9 cellular contexts compared by ENCODE assay signal in genomic region chr5:125409101-125409495, GRCh38.
DNase-seq lines count a peak whose midpoint lies in the region; ATAC-seq and TF ChIP-seq lines count a peak whose summit lies in the region.
"Had no signal": no experiment of that assay in that cellular context is flagged by ENCODE, and none has a peak within 500 bp of the region (broad histone marks: within the 10 kb centered on the region; RNA-seq: fewer than 3 reads in every experiment).

No MANE protein-coding gene starts in this region.

- H3K9me3 Mint-ChIP-seq in brain = peaks cover 0 to 25% (median 3%) of the 10 kb centered on the region in 5 experiments

- peaks cover 3% of the 10 kb centered on the region for H3K36me3 Mint-ChIP-seq in brain

- no peaks in the 10 kb centered on the region for H3K36me3 ChIP-seq in ACC112 (ENCODE audit: insufficient read depth, low read length)

- no peaks in the 10 kb centered on the region for H3K79me2 ChIP-seq in ACC112 (ENCODE audit: control insufficient read depth, insufficient read depth, low read length, unreplicated experiment)

- H3K4me3 ChIP-seq in ACC112 (ENCODE audit: low read depth, low read length) = no peak overlapping the region

- DNase-seq in NCI-H146 treated with DMSO at 0.1 percent for 48 hours (lab: John Stamatoyannopoulos, UW; ENCODE audit: unreplicated experiment) (peak; percentile 84), medulla oblongata (ENCODE audit: extremely low spot score) (peak; percentile 40), NCI-H187 (lab: John Stamatoyannopoulos, UW) (no peak), DMS53 (lab: John Stamatoyannopoulos, UW) (no peak)

- H3K27me3 ChIP-seq in ACC112 (ENCODE audit: insufficient read depth, low read length) = no peaks in the 10 kb centered on the region

- ATAC-seq in GM19395 (IDR thresholded peaks at IDR 0.05; ENCODE audit: unreplicated experiment) = no peak
- ATAC-seq in GM19351 (IDR thresholded peaks at IDR 0.05; ENCODE audit: unreplicated experiment) = no peak

- peaks cover 49% of the 10 kb centered on the region for H3K4me1 ChIP-seq in ACC112 (ENCODE audit: control insufficient read depth, insufficient read depth, low read length, unreplicated experiment)

- no peak for TF ChIP-seq CTCF in brain (conservative IDR thresholded peaks at IDR 0.05)

- H3K27ac ChIP-seq in ACC112 (ENCODE audit: low read depth, low read length) = peak overlapping the region; percentile 63

- peaks cover 3% of the 10 kb centered on the region for H3K27me3 Mint-ChIP-seq in brain
- H3K27me3 Mint-ChIP-seq: B cell had no signal

- H3K4me1 Mint-ChIP-seq in brain = peaks cover 64% of the 10 kb centered on the region

- H2AFZ ChIP-seq in ACC112 (ENCODE audit: low read length, unreplicated experiment) = no peak overlapping the region

- peak overlapping the region; percentile 89 to 99 (median 98) for H3K27ac Mint-ChIP-seq in brain
- H3K27ac Mint-ChIP-seq: B cell had no signal

- H3K4me3 Mint-ChIP-seq in brain = peak overlapping the region; percentile 56 to 80 (median 78)
- H3K4me3 Mint-ChIP-seq: B cell had no signal

Comparison
In these comparisons a context has a peak if more than half of its experiments do, and no peak if none do; other contexts are left out.
1. DNase-seq: peak in NCI-H146 treated with DMSO at 0.1 percent for 48 hours (single experiment) and medulla oblongata (single experiment); none in NCI-H187 (0 of 2) and DMS53 (single experiment).